ENCODE assay signal across 26 cellular contexts in genomic region chr2:168514692-168515091, GRCh38. TPM values are rescaled to one million over a fixed set of nuclear protein-coding genes. Genes with fewer than 3 reads are reported as not detected.
A peak's percentile ranks its signal among the peaks of the same experiment; 100 is the strongest.
DNase-seq lines count a peak whose midpoint lies in the region; ATAC-seq, FAIRE-seq and TF ChIP-seq lines count a peak whose summit lies in the region.
"Had no signal": no experiment of that assay in that cellular context is flagged by ENCODE, and none has a peak within 500 bp of the region (broad histone marks: within the 10 kb centered on the region; RNA-seq: fewer than 3 reads in every experiment).

No MANE protein-coding gene starts in this region.

- FAIRE-seq in GM19239 (lab: Jason Lieb, UNC) (peak; percentile 61), keratinocyte (lab: Jason Lieb, UNC) (peak; percentile 72)

- dilution Hi-C loops in keratinocyte (cut with MboI; ENCODE audit: extremely low pct_ligation_motif_present, low sequenced_read_pairs): no loop called here

- H3K27ac ChIP-seq in RWPE2 (ENCODE audit: poor library complexity, severe bottlenecking): peak overlapping the region; percentile 65
- H3K27ac ChIP-seq in keratinocyte (ENCODE audit: control insufficient read depth, insufficient read depth, low read length): no peak overlapping the region
- H3K27ac ChIP-seq: neural progenitor cell, RWPE1 had no signal

- no peaks in the 10 kb centered on the region for H3K36me3 Mint-ChIP-seq in effector memory CD8-positive, alpha-beta T cell (ENCODE audit: insufficient read depth)
- H3K36me3 Mint-ChIP-seq: CD4-positive, CD25-positive, alpha-beta regulatory T cell; stimulated activated effector memory CD8-positive, alpha-beta T cell treated with anti-CD3 and anti-CD28 coated beads, Interleukin-12 subunit alpha, Interleukin-12 subunit beta, amount 100 ng/mL, for 72 hours; WTC11 had no signal

- H2AFZ ChIP-seq in keratinocyte (ENCODE audit: control insufficient read depth, low read length): no peak overlapping the region
- H2AFZ ChIP-seq: neural progenitor cell had no signal

- TF ChIP-seq CTCF in GM12865 (IDR thresholded peaks at IDR 0.05; ENCODE audit: insufficient read depth, low read depth, low read length, missing control alignments): no peak
- no peak for TF ChIP-seq CTCF in RWPE2 (IDR thresholded peaks at IDR 0.05; ENCODE audit: poor library complexity, severe bottlenecking)
- no peak for TF ChIP-seq CTCF in keratinocyte (optimal IDR thresholded peaks at IDR 0.05 in 1 of 3, IDR thresholded peaks at IDR 0.05 in 1 of 3, conservative IDR thresholded peaks at IDR 0.05 in 1 of 3; ENCODE audit: extremely low read depth in 1 of 3, insufficient read depth in 2 of 3, low read length in 3 of 3)

- no peaks in the 10 kb centered on the region for H3K9me3 ChIP-seq in RWPE2 (ENCODE audit: severe bottlenecking)
- no peaks in the 10 kb centered on the region for H3K9me3 ChIP-seq in keratinocyte (ENCODE audit: control insufficient read depth, low read depth, low read length)
- H3K9me3 ChIP-seq: thoracic aorta had no signal

- H3K36me3 ChIP-seq in RWPE2 (ENCODE audit: low read depth): no peaks in the 10 kb centered on the region; the same call in 1 of the 2 replicates
- no peaks in the 10 kb centered on the region for H3K36me3 ChIP-seq in keratinocyte (ENCODE audit: control insufficient read depth in 2 of 2, extremely low read depth in 1 of 2, insufficient read depth in 2 of 2, low read length in 2 of 2)
- H3K36me3 ChIP-seq: neural progenitor cell, thoracic aorta had no signal

- H3K27ac Mint-ChIP-seq in effector memory CD8-positive, alpha-beta T cell: no peak overlapping the region
- H3K27ac Mint-ChIP-seq: CD4-positive, CD25-positive, alpha-beta regulatory T cell; neural progenitor cell; stimulated activated effector memory CD8-positive, alpha-beta T cell treated with anti-CD3 and anti-CD28 coated beads, Interleukin-12 subunit alpha, Interleukin-12 subunit beta, amount 100 ng/mL, for 72 hours; WTC11 had no signal

- no peak overlapping the region for H3K9ac ChIP-seq in keratinocyte (ENCODE audit: control insufficient read depth, extremely low read depth, insufficient read depth, low read length)
- H3K9ac ChIP-seq: neural progenitor cell had no signal

- no peaks in the 10 kb centered on the region for H3K27me3 Mint-ChIP-seq in effector memory CD8-positive, alpha-beta T cell
- H3K27me3 Mint-ChIP-seq: CD4-positive, CD25-positive, alpha-beta regulatory T cell; progenitor cell of endocrine pancreas had no signal

- H3K4me1 ChIP-seq in RWPE2 (ENCODE audit: insufficient read depth, poor library complexity, severe bottlenecking) (peaks cover 36% of the 10 kb centered on the region), keratinocyte (ENCODE audit: control insufficient read depth, extremely low read depth, insufficient read depth, low read length) (peaks cover 38% of the 10 kb centered on the region)

- H3K4me3 ChIP-seq in GM12865 (ENCODE audit: low read depth, low read length) (no peak overlapping the region), RWPE2 (ENCODE audit: severe bottlenecking) (no peak overlapping the region), keratinocyte (ENCODE audit: control insufficient read depth in 2 of 3, extremely low read depth in 1 of 3, insufficient read depth in 2 of 3, low read depth in 1 of 3, low read length in 3 of 3) (no peak overlapping the region)
- H3K4me3 ChIP-seq: neural progenitor cell, thoracic aorta had no signal

- H3K9me1 ChIP-seq in keratinocyte (ENCODE audit: control insufficient read depth, extremely low read depth, insufficient read depth, low read length): peaks cover 2% of the 10 kb centered on the region

- no peaks in the 10 kb centered on the region for H3K9me3 Mint-ChIP-seq in effector memory CD8-positive, alpha-beta T cell
- H3K9me3 Mint-ChIP-seq: CD4-positive, CD25-positive, alpha-beta regulatory T cell; neural progenitor cell; stimulated activated effector memory CD8-positive, alpha-beta T cell treated with anti-CD3 and anti-CD28 coated beads, Interleukin-12 subunit alpha, Interleukin-12 subunit beta, amount 100 ng/mL, for 72 hours; WTC11 had no signal

- no peak overlapping the region for H3K4me2 ChIP-seq in keratinocyte (ENCODE audit: control insufficient read depth, extremely low read depth, insufficient read depth, low read depth, low read length)
- H3K4me2 ChIP-seq: neural progenitor cell had no signal

- peak; percentile 39 for DNase-seq in GM12865 (ENCODE audit: low read depth)
- DNase-seq in GM19239 (ENCODE audit: insufficient read length, low spot score): no peak
- no peak for DNase-seq in RWPE2 (ENCODE audit: low spot score)
- DNase-seq in keratinocyte (ENCODE audit: low read depth, low spot score): no peak
- DNase-seq in effector CD8-positive, alpha-beta T cell (lab: John Stamatoyannopoulos, UW): no peak
- DNase-seq in HUDEP-2 (lab: John Stamatoyannopoulos, UW; ENCODE audit: unreplicated experiment in 76 of 76): no peak
- DNase-seq in effector memory CD8-positive, alpha-beta T cell: no peak
- DNase-seq in stimulated activated naive CD4-positive, alpha-beta T cell treated with Interleukin-2 at 50 U/mL for 16 hours (lab: John Stamatoyannopoulos, UW): no peak
- DNase-seq: activated CD4-positive, alpha-beta T cell treated with anti-CD3 and anti-CD28 coated beads, Interleukin-2, amount 50 U/mL, for 48 hours; activated CD8-positive, alpha-beta memory T cell treated with anti-CD3 and anti-CD28 coated beads, Interleukin-2, amount 50 U/mL, for 48 hours; activated gamma-delta T cell; amygdala; CD4-positive, CD25-positive, alpha-beta regulatory T cell; foreskin melanocyte; IMR-90; NCI-H1417 treated with DMSO at 0.1 percent for 48 hours; NCI-H2171 treated with DMSO at 0.1 percent for 48 hours; NCI-H69; stimulated activated CD4-positive, alpha-beta T cell treated with anti-CD3 and anti-CD28 coated beads, Interleukin-2, amount 100 ng/mL, for 24 hours; T-helper 9 cell had no signal

- H3K79me2 ChIP-seq in keratinocyte (ENCODE audit: control insufficient read depth, insufficient read depth, low read length): peaks cover 57% of the 10 kb centered on the region

- H3K4me3 Mint-ChIP-seq in effector memory CD8-positive, alpha-beta T cell: no peak overlapping the region
- H3K4me3 Mint-ChIP-seq: CD4-positive, CD25-positive, alpha-beta regulatory T cell; neural progenitor cell; stimulated activated effector memory CD8-positive, alpha-beta T cell treated with anti-CD3 and anti-CD28 coated beads, Interleukin-12 subunit alpha, Interleukin-12 subunit beta, amount 100 ng/mL, for 72 hours; WTC11 had no signal

- no peaks in the 10 kb centered on the region for H4K20me1 ChIP-seq in keratinocyte (ENCODE audit: control insufficient read depth, extremely low read depth, insufficient read depth, low read length)

- H3K27me3 ChIP-seq in RWPE2 (ENCODE audit: insufficient read depth, poor library complexity, severe bottlenecking) (no peaks in the 10 kb centered on the region), keratinocyte (ENCODE audit: control insufficient read depth, extremely low read depth, insufficient read depth, low read length) (no peaks in the 10 kb centered on the region)
- H3K27me3 ChIP-seq: neural progenitor cell had no signal

- ATAC-seq in RWPE2 (ENCODE audit: low read depth): no peak
- no peak for ATAC-seq in effector memory CD8-positive, alpha-beta T cell (replicated peaks)
- ATAC-seq: stimulated activated effector memory CD8-positive, alpha-beta T cell treated with anti-CD3 and anti-CD28 coated beads, Interleukin-12 subunit alpha, Interleukin-12 subunit beta, amount 100 ng/mL, for 72 hours; WTC11 had no signal

- peaks cover 0 to 5% of the 10 kb centered on the region in 2 donors for H3K4me1 Mint-ChIP-seq in effector memory CD8-positive, alpha-beta T cell (ENCODE audit: low read depth in 2 of 2)

RNA-seq across cellular contexts. Expression of gene CERS6, which starts 58.6 kb away (rescaled TPM):
- polyA plus RNA-seq in keratinocyte: 11.3 to 19.5 TPM (median 15.6 TPM) in 3 replicates
- polyA plus RNA-seq in keratinocyte (2011; ENCODE audit: low read depth): 4.3 TPM
- 7.2 and 12.7 TPM in 2 replicates for polyA plus RNA-seq in keratinocyte (2011; cell fraction: cytosol; rRNA removed)
- polyA plus RNA-seq in keratinocyte (2011; cell fraction: nucleus; rRNA removed): 19.8 and 22.8 TPM in 2 replicates
- 11.1 and 20.4 TPM in 2 replicates for polyA plus RNA-seq in keratinocyte (2012; ENCODE audit: low replicate concordance)
- polyA minus RNA-seq in keratinocyte: 16.4 to 29.3 TPM (median 17.2 TPM) in 3 replicates
- polyA minus RNA-seq in keratinocyte (2011; cell fraction: cytosol; rRNA and poly(A)+ RNA removed): 12.5 TPM
- 23.8 and 47.7 TPM in 2 replicates for polyA minus RNA-seq in keratinocyte (2011; cell fraction: nucleus; rRNA and poly(A)+ RNA removed)
